ENCODE assay signal across 18 cellular contexts in genomic region chr2:98482362-98482761, GRCh38. TPM values are rescaled to one million over a fixed set of nuclear protein-coding genes. Genes with fewer than 3 reads are reported as not detected.
A peak's percentile ranks its signal among the peaks of the same experiment; 100 is the strongest.
DNase-seq lines count a peak whose midpoint lies in the region; ATAC-seq, FAIRE-seq and TF ChIP-seq lines count a peak whose summit lies in the region.
"Had no signal": no experiment of that assay in that cellular context is flagged by ENCODE, and none has a peak within 500 bp of the region (broad histone marks: within the 10 kb centered on the region; RNA-seq: fewer than 3 reads in every experiment).

No MANE protein-coding gene starts in this region.

- H3K4me2 ChIP-seq in OCI-LY3 (ENCODE audit: low read length): peak overlapping the region; percentile 77

- H2AFZ ChIP-seq in OCI-LY3 (ENCODE audit: low read depth, low read length): no peak overlapping the region
- H2AFZ ChIP-seq: GM23248 had no signal

- H3K9ac ChIP-seq in OCI-LY3 (ENCODE audit: low read length): no peak overlapping the region
- H3K9ac ChIP-seq: GM23248 had no signal

- peaks cover 4% of the 10 kb centered on the region for H3K27me3 ChIP-seq in OCI-LY3 (ENCODE audit: low read depth, low read length)
- H3K27me3 ChIP-seq: heart right ventricle, tibial nerve had no signal

- H3K9me3 ChIP-seq in OCI-LY3 (ENCODE audit: insufficient read depth, low read length): no peaks in the 10 kb centered on the region
- H3K9me3 ChIP-seq: Caco-2, heart right ventricle, tibial nerve had no signal

- CTCF ChIA-PET in activated naive CD4-positive, alpha-beta T cell treated with anti-CD3 and anti-CD28 coated beads, Interleukin-2, amount 10 ng/mL, durations not matched to agents 7 days and 5 days (lab: Charles Lee): interaction anchor here (0.8 to 2.0 kb wide), 4 partner anchors 15 to 69 kb away, joined by 3 to 9 read pairs (median 6); no protein-coding TSS in a partner anchor

- peak overlapping the region; percentile 73 for H3K27ac Mint-ChIP-seq in activated naive CD4-positive, alpha-beta T cell treated with anti-CD3 and anti-CD28 coated beads, Interleukin-2, amount 10 ng/mL, durations not matched to agents 7 days and 5 days
- H3K27ac Mint-ChIP-seq in activated naive CD8-positive, alpha-beta T cell treated with anti-CD3 and anti-CD28 coated beads, Interleukin-2, amount 50 U/mL, for 24 hours: peak overlapping the region; percentile 48
- H3K27ac Mint-ChIP-seq in stimulated activated effector memory CD8-positive, alpha-beta T cell treated with anti-CD3 and anti-CD28 coated beads, Interleukin-12 subunit alpha, Interleukin-12 subunit beta, amount 100 ng/mL, for 72 hours: peak overlapping the region; percentile 83

- peaks cover 99% of the 10 kb centered on the region for H3K4me1 Mint-ChIP-seq in activated naive CD4-positive, alpha-beta T cell treated with anti-CD3 and anti-CD28 coated beads, Interleukin-2, amount 10 ng/mL, durations not matched to agents 7 days and 5 days
- H3K4me1 Mint-ChIP-seq in activated naive CD8-positive, alpha-beta T cell treated with anti-CD3 and anti-CD28 coated beads, Interleukin-2, amount 50 U/mL, for 24 hours: peaks cover 99% of the 10 kb centered on the region
- peaks cover 98% of the 10 kb centered on the region for H3K4me1 Mint-ChIP-seq in stimulated activated effector memory CD8-positive, alpha-beta T cell treated with anti-CD3 and anti-CD28 coated beads, Interleukin-12 subunit alpha, Interleukin-12 subunit beta, amount 100 ng/mL, for 72 hours

- H4K20me1 ChIP-seq in OCI-LY3 (ENCODE audit: insufficient read depth, low read length): peaks cover 59% of the 10 kb centered on the region

- no peak overlapping the region for H3K4me3 ChIP-seq in OCI-LY3 (ENCODE audit: low read length)
- H3K4me3 ChIP-seq: GM23248, heart right ventricle, K562, tibial nerve had no signal

- ATAC-seq in activated naive CD8-positive, alpha-beta T cell treated with anti-CD3 and anti-CD28 coated beads, Interleukin-2, amount 50 U/mL, for 24 hours: no peak
- ATAC-seq in stimulated activated effector memory CD8-positive, alpha-beta T cell treated with anti-CD3 and anti-CD28 coated beads, Interleukin-12 subunit alpha, Interleukin-12 subunit beta, amount 100 ng/mL, for 72 hours: no peak
- ATAC-seq: heart right ventricle, K562, right cardiac atrium had no signal

- H3K4me1 ChIP-seq in OCI-LY3 (ENCODE audit: low read length): peaks cover 51% of the 10 kb centered on the region

- peaks cover 30% of the 10 kb centered on the region for H3K79me2 ChIP-seq in OCI-LY3 (ENCODE audit: low read length)

- peak overlapping the region; percentile 33 for H3K4me3 Mint-ChIP-seq in activated naive CD4-positive, alpha-beta T cell treated with anti-CD3 and anti-CD28 coated beads, Interleukin-2, amount 10 ng/mL, durations not matched to agents 7 days and 5 days
- no peak overlapping the region for H3K4me3 Mint-ChIP-seq in activated naive CD8-positive, alpha-beta T cell treated with anti-CD3 and anti-CD28 coated beads, Interleukin-2, amount 50 U/mL, for 24 hours
- peak overlapping the region; percentile 15 for H3K4me3 Mint-ChIP-seq in stimulated activated effector memory CD8-positive, alpha-beta T cell treated with anti-CD3 and anti-CD28 coated beads, Interleukin-12 subunit alpha, Interleukin-12 subunit beta, amount 100 ng/mL, for 72 hours

- TF ChIP-seq CTCF in OCI-LY3 (IDR thresholded peaks at IDR 0.05; ENCODE audit: low read depth, low read length): no peak

- no peak for FAIRE-seq in frontal cortex (lab: Jason Lieb, UNC)
- FAIRE-seq: K562 had no signal

- no peaks in the 10 kb centered on the region for H3K36me3 ChIP-seq in OCI-LY3 (replicated peaks; ENCODE audit: low read depth, low read length)
- H3K36me3 ChIP-seq: heart right ventricle, tibial nerve had no signal

- no peaks in the 10 kb centered on the region for H3K27me3 Mint-ChIP-seq in activated naive CD4-positive, alpha-beta T cell treated with anti-CD3 and anti-CD28 coated beads, Interleukin-2, amount 10 ng/mL, durations not matched to agents 7 days and 5 days
- H3K27me3 Mint-ChIP-seq in activated naive CD8-positive, alpha-beta T cell treated with anti-CD3 and anti-CD28 coated beads, Interleukin-2, amount 50 U/mL, for 24 hours: no peaks in the 10 kb centered on the region

- H3K36me3 Mint-ChIP-seq in activated naive CD4-positive, alpha-beta T cell treated with anti-CD3 and anti-CD28 coated beads, Interleukin-2, amount 10 ng/mL, durations not matched to agents 7 days and 5 days: peaks cover 35% of the 10 kb centered on the region
- no peaks in the 10 kb centered on the region for H3K36me3 Mint-ChIP-seq in activated naive CD8-positive, alpha-beta T cell treated with anti-CD3 and anti-CD28 coated beads, Interleukin-2, amount 50 U/mL, for 24 hours (ENCODE audit: low read depth)
- no peaks in the 10 kb centered on the region for H3K36me3 Mint-ChIP-seq in stimulated activated effector memory CD8-positive, alpha-beta T cell treated with anti-CD3 and anti-CD28 coated beads, Interleukin-12 subunit alpha, Interleukin-12 subunit beta, amount 100 ng/mL, for 72 hours

- H3K27ac ChIP-seq in OCI-LY3 (ENCODE audit: low read length): no peak overlapping the region
- H3K27ac ChIP-seq: GM23248, heart right ventricle, tibial nerve had no signal

- DNase-seq in activated naive CD4-positive, alpha-beta T cell treated with anti-CD3 and anti-CD28 coated beads, Interleukin-2, amount 10 ng/mL, durations not matched to agents 7 days and 5 days: no peak
- DNase-seq in activated naive CD4-positive, alpha-beta T cell (lab: John Stamatoyannopoulos, UW): no peak
- DNase-seq in activated naive CD8-positive, alpha-beta T cell treated with anti-CD3 and anti-CD28 coated beads, Interleukin-2, amount 50 U/mL, for 24 hours: no peak
- no peak for DNase-seq in stimulated activated effector memory CD8-positive, alpha-beta T cell treated with anti-CD3 and anti-CD28 coated beads, Interleukin-12 subunit alpha, Interleukin-12 subunit beta, amount 100 ng/mL, for 72 hours (ENCODE audit: low spot score in 2 of 2)
- DNase-seq in nucleus accumbens (lab: John Stamatoyannopoulos, UW) (no peak), HuH-7 (ENCODE audit: low spot score) (no peak), frontal cortex (ENCODE audit: low spot score in 2 of 2) (no peak)
- DNase-seq: activated CD8-positive, alpha-beta memory T cell treated with anti-CD3 and anti-CD28 coated beads for 24 hours; Caco-2; GM23248; heart right ventricle; NCI-H187 treated with DMSO at 0.1 percent for 48 hours; right cardiac atrium; stimulated activated naive CD4-positive, alpha-beta T cell treated with Interleukin-2 at 50 U/mL for 16 hours; SW 1271 had no signal

- H3K9me3 Mint-ChIP-seq in activated naive CD4-positive, alpha-beta T cell treated with anti-CD3 and anti-CD28 coated beads, Interleukin-2, amount 10 ng/mL, durations not matched to agents 7 days and 5 days: no peaks in the 10 kb centered on the region
- H3K9me3 Mint-ChIP-seq in activated naive CD8-positive, alpha-beta T cell treated with anti-CD3 and anti-CD28 coated beads, Interleukin-2, amount 50 U/mL, for 24 hours: no peaks in the 10 kb centered on the region
- no peaks in the 10 kb centered on the region for H3K9me3 Mint-ChIP-seq in stimulated activated effector memory CD8-positive, alpha-beta T cell treated with anti-CD3 and anti-CD28 coated beads, Interleukin-12 subunit alpha, Interleukin-12 subunit beta, amount 100 ng/mL, for 72 hours

RNA-seq across cellular contexts. Expression of gene INPP4A, which starts 37.7 kb away (rescaled TPM):
- total RNA-seq in frontal cortex: 73.0 TPM
